2 cellular contexts compared by ENCODE assay signal in genomic region chr10:14566498-14566897, GRCh38.
TF ChIP-seq lines count a peak whose summit lies in the region.

No MANE protein-coding gene starts in this region.

TF ChIP-seq in liver, 16 proteins besides CTCF, POLR2A, EP300 and RAD21 (continued from another document):
- TF ChIP-seq, protein P1, sequence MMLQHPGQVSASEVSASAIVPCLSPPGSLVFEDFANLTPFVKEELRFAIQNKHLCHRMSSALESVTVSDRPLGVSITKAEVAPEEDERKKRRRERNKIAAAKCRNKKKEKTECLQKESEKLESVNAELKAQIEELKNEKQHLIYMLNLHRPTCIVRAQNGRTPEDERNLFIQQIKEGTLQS (IDR thresholded peaks at IDR 0.05), result no peak

TF ChIP-seq in HepG2, 621 proteins besides CTCF, POLR2A, EP300 and RAD21 (continued from another document):
- TF ChIP-seq, protein P2, sequence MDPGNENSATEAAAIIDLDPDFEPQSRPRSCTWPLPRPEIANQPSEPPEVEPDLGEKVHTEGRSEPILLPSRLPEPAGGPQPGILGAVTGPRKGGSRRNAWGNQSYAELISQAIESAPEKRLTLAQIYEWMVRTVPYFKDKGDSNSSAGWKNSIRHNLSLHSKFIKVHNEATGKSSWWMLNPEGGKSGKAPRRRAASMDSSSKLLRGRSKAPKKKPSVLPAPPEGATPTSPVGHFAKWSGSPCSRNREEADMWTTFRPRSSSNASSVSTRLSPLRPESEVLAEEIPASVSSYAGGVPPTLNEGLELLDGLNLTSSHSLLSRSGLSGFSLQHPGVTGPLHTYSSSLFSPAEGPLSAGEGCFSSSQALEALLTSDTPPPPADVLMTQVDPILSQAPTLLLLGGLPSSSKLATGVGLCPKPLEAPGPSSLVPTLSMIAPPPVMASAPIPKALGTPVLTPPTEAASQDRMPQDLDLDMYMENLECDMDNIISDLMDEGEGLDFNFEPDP (CRISPR knock-in tag; conservative IDR thresholded peaks at IDR 0.05), result no peak
- TF ChIP-seq SRSF4 (IDR thresholded peaks at IDR 0.05; ENCODE audit: low read depth, low read length, poor library complexity, severe bottlenecking) (no peak), E2F5 (CRISPR knock-in tag; conservative IDR thresholded peaks at IDR 0.05) (no peak), RAD51 (IDR thresholded peaks at IDR 0.05; ENCODE audit: borderline replicate concordance) (no peak), ZNF414 (CRISPR knock-in tag; IDR thresholded peaks at IDR 0.05) (no peak), ZNF616 (CRISPR knock-in tag; IDR thresholded peaks at IDR 0.05; ENCODE audit: low read depth) (no peak), IKZF4 (CRISPR knock-in tag; IDR thresholded peaks at IDR 0.05; ENCODE audit: borderline replicate concordance, low read depth, not compliant biosample characterization) (no peak), HES4 (CRISPR knock-in tag; IDR thresholded peaks at IDR 0.05; ENCODE audit: borderline replicate concordance) (no peak), BATF2 (CRISPR knock-in tag; IDR thresholded peaks at IDR 0.05) (no peak), AKNA (CRISPR knock-in tag; IDR thresholded peaks at IDR 0.05; ENCODE audit: borderline replicate concordance) (no peak), TFE3 (CRISPR knock-in tag; IDR thresholded peaks at IDR 0.05) (no peak), BCL6 (CRISPR knock-in tag; IDR thresholded peaks at IDR 0.05) (no peak), ZNF549 (CRISPR knock-in tag; IDR thresholded peaks at IDR 0.05) (no peak), NONO (IDR thresholded peaks at IDR 0.05) (no peak), NONO (CRISPR knock-in tag; conservative IDR thresholded peaks at IDR 0.05) (no peak), RBAK (CRISPR knock-in tag; IDR thresholded peaks at IDR 0.05) (no peak)
- TF ChIP-seq, protein P3, sequence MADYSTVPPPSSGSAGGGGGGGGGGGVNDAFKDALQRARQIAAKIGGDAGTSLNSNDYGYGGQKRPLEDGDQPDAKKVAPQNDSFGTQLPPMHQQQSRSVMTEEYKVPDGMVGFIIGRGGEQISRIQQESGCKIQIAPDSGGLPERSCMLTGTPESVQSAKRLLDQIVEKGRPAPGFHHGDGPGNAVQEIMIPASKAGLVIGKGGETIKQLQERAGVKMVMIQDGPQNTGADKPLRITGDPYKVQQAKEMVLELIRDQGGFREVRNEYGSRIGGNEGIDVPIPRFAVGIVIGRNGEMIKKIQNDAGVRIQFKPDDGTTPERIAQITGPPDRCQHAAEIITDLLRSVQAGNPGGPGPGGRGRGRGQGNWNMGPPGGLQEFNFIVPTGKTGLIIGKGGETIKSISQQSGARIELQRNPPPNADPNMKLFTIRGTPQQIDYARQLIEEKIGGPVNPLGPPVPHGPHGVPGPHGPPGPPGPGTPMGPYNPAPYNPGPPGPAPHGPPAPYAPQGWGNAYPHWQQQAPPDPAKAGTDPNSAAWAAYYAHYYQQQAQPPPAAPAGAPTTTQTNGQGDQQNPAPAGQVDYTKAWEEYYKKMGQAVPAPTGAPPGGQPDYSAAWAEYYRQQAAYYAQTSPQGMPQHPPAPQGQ (CRISPR knock-in tag; IDR thresholded peaks at IDR 0.05; ENCODE audit: borderline replicate concordance), result no peak
- TF ChIP-seq, protein P4, sequence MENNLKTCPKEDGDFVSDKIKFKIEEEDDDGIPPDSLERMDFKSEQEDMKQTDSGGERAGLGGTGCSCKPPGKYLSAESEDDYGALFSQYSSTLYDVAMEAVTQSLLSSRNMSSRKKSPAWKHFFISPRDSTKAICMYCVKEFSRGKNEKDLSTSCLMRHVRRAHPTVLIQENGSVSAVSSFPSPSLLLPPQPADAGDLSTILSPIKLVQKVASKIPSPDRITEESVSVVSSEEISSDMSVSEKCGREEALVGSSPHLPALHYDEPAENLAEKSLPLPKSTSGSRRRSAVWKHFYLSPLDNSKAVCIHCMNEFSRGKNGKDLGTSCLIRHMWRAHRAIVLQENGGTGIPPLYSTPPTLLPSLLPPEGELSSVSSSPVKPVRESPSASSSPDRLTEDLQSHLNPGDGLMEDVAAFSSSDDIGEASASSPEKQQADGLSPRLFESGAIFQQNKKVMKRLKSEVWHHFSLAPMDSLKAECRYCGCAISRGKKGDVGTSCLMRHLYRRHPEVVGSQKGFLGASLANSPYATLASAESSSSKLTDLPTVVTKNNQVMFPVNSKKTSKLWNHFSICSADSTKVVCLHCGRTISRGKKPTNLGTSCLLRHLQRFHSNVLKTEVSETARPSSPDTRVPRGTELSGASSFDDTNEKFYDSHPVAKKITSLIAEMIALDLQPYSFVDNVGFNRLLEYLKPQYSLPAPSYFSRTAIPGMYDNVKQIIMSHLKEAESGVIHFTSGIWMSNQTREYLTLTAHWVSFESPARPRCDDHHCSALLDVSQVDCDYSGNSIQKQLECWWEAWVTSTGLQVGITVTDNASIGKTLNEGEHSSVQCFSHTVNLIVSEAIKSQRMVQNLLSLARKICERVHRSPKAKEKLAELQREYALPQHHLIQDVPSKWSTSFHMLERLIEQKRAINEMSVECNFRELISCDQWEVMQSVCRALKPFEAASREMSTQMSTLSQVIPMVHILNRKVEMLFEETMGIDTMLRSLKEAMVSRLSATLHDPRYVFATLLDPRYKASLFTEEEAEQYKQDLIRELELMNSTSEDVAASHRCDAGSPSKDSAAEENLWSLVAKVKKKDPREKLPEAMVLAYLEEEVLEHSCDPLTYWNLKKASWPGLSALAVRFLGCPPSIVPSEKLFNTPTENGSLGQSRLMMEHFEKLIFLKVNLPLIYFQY (CRISPR knock-in tag; IDR thresholded peaks at IDR 0.05; ENCODE audit: borderline replicate concordance), result no peak
